In genomic region chr1:93346472-93346991, GRCh38 we compare ENCODE assay signal across 8 cellular contexts. TPM values are rescaled to one million over a fixed set of nuclear protein-coding genes. Genes with fewer than 3 reads are reported as not detected.
DNase-seq lines count a peak whose midpoint lies in the region; ATAC-seq, FAIRE-seq and TF ChIP-seq lines count a peak whose summit lies in the region.

No MANE protein-coding gene starts in this region.

- no peaks in the 10 kb centered on the region for H3K9me3 Mint-ChIP-seq in activated B cell treated with CpG ODN at 0.5 μM for 24 hours

- no peak for TF ChIP-seq CTCF in activated B cell treated with CpG ODN at 0.5 μM for 24 hours (IDR thresholded peaks at IDR 0.05)
- no peak for TF ChIP-seq CTCF in suprapubic skin (IDR thresholded peaks at IDR 0.05)

- peaks cover 53% of the 10 kb centered on the region for H3K4me1 Mint-ChIP-seq in activated B cell treated with CpG ODN at 0.5 μM for 24 hours

- peak overlapping the region; percentile 90 for H3K4me3 ChIP-seq in mesodermal cell (ENCODE audit: extremely low read depth, insufficient read depth, low read length, poor library complexity, severe bottlenecking)
- H3K4me3 ChIP-seq in suprapubic skin: peak overlapping the region; percentile 95

- H3K27me3 Mint-ChIP-seq in activated B cell treated with CpG ODN at 0.5 μM for 24 hours: no peaks in the 10 kb centered on the region

- TF ChIP-seq POLR2A in H54 (IDR thresholded peaks at IDR 0.05; ENCODE audit: low read depth, low read length) (no peak), suprapubic skin (IDR thresholded peaks at IDR 0.05) (no peak)

- no peak for TF ChIP-seq EP300 in suprapubic skin (IDR thresholded peaks at IDR 0.05)

- H3K27me3 ChIP-seq in suprapubic skin: no peaks in the 10 kb centered on the region

- 0 to 4% methylated on average over 9 to 11 of the region's 20 CpGs for WGBS in mesodermal cell (ENCODE audit: insufficient coverage in 2 of 2), 2 experiments
- 0% methylated on average over 20 of the region's 20 CpGs for WGBS in suprapubic skin

- H3K9me3 ChIP-seq in mesodermal cell (ENCODE audit: control insufficient read depth, low read length): no peaks in the 10 kb centered on the region
- no peaks in the 10 kb centered on the region for H3K9me3 ChIP-seq in suprapubic skin

- peak overlapping the region; percentile 99 for H3K27ac Mint-ChIP-seq in activated B cell treated with CpG ODN at 0.5 μM for 24 hours

- H3K36me3 ChIP-seq in mesodermal cell (ENCODE audit: control insufficient read depth, insufficient read depth, low read length): no peaks in the 10 kb centered on the region
- no peaks in the 10 kb centered on the region for H3K36me3 ChIP-seq in suprapubic skin

- CTCF ChIA-PET in activated B cell treated with CpG ODN at 0.5 μM for 24 hours (lab: Charles Lee): no interaction called here

- ATAC-seq in activated B cell treated with CpG ODN at 0.5 μM for 24 hours (ENCODE audit: low read depth): peak; percentile 40

- FAIRE-seq in H54 (lab: Jason Lieb, UNC): peak; percentile 90

- H3K4me1 ChIP-seq in mesodermal cell (ENCODE audit: control insufficient read depth, insufficient read depth, low read length, poor library complexity, severe bottlenecking): no peaks in the 10 kb centered on the region
- H3K4me1 ChIP-seq in suprapubic skin: peaks cover 48% of the 10 kb centered on the region

- POLR2A ChIA-PET in activated B cell treated with CpG ODN at 0.5 μM for 24 hours (lab: Charles Lee): interaction anchor here (0.6 to 2.7 kb wide), 12 partner anchors 12 to 1726 kb away, joined by 3 to 41 read pairs (median 16); partner anchors contain the start of genes ALG14, DIPK1A, DNTTIP2 and EVI5

- H3K36me3 Mint-ChIP-seq in activated B cell treated with CpG ODN at 0.5 μM for 24 hours (ENCODE audit: low read depth): peaks cover 42% of the 10 kb centered on the region

- intact Hi-C loops in activated B cell treated with CpG ODN at 0.5 μM for 24 hours (cut with micrococcal nuclease): loop anchor here (1.0 to 10.0 kb wide), 14 partner anchors 9 to 1071 kb away; partner anchors contain the start of genes ABCD3, BCAR3, CCDC18 and DIPK1A

- H3K4me3 Mint-ChIP-seq in activated B cell treated with CpG ODN at 0.5 μM for 24 hours: peak overlapping the region; percentile 100

- DNase-seq in NCI-H345 (lab: John Stamatoyannopoulos, UW) (peak; percentile 7), NCI-H345 treated with DMSO at 0.1 percent for 48 hours (lab: John Stamatoyannopoulos, UW; ENCODE audit: unreplicated experiment) (no peak), H54 (ENCODE audit: insufficient read length, low spot score) (no peak), LoVo (ENCODE audit: low spot score) (peak; percentile 18), activated B cell treated with CpG ODN at 0.5 μM for 24 hours (no peak), suprapubic skin (ENCODE audit: low spot score in 2 of 2) (peak in 1 of 2 donors; percentile 59)
- DNase-seq in effector CD4-positive, alpha-beta T cell: peak; percentile 38

- peak overlapping the region; percentile 95 for H3K27ac ChIP-seq in mesodermal cell (ENCODE audit: low read depth, low read length, severe bottlenecking)
- H3K27ac ChIP-seq in suprapubic skin: peak overlapping the region; percentile 97

RNA-seq across cellular contexts. Expression of gene DR1, which starts 0.8 kb away (rescaled TPM):
- 62.3 and 62.9 TPM in 2 replicates for total RNA-seq in activated B cell treated with CpG ODN at 0.5 μM for 24 hours
- polyA plus RNA-seq in mesodermal cell (2013, experiment 1 of 2): 47.8 TPM
- 47.5 TPM for polyA plus RNA-seq in mesodermal cell (2013, experiment 2 of 2)
- 10 to 100 TPM; 47.8 to 60.2 (median 55.5) TPM for total RNA-seq in suprapubic skin

Comparison
In these comparisons a context has a peak if more than half of its experiments do, and no peak if none do; other contexts are left out.
1. DNase-seq: peak in NCI-H345 (single experiment), LoVo (single experiment) and effector CD4-positive, alpha-beta T cell (single experiment); none in NCI-H345 treated with DMSO at 0.1 percent for 48 hours (single experiment), H54 (single experiment) and activated B cell treated with CpG ODN at 0.5 μM for 24 hours (single experiment).